ENCODE assay signal across 10 cellular contexts in genomic region chr17:3732171-3732570, GRCh38. TPM values are rescaled to one million over a fixed set of nuclear protein-coding genes. Genes with fewer than 3 reads are reported as not detected.
DNase-seq lines count a peak whose midpoint lies in the region; ATAC-seq, FAIRE-seq and TF ChIP-seq lines count a peak whose summit lies in the region.
"Had no signal": no experiment of that assay in that cellular context is flagged by ENCODE, and none has a peak within 500 bp of the region (broad histone marks: within the 10 kb centered on the region; RNA-seq: fewer than 3 reads in every experiment).

No MANE protein-coding gene starts in this region.

- peak; percentile 12; the same call in 1 of the 2 replicates for TF ChIP-seq CTCF in 22Rv1 (IDR thresholded peaks at IDR 0.05)

- no peak overlapping the region for H3K27ac ChIP-seq in 22Rv1

- DNase-seq in GM19239 (ENCODE audit: insufficient read length, low spot score) (no peak), NAMALWA (ENCODE audit: low spot score) (peak; percentile 26), germinal center (ENCODE audit: low spot score) (peak; percentile 29), NCI-H2196 treated with DMSO at 0.1 percent for 48 hours (lab: John Stamatoyannopoulos, UW; ENCODE audit: unreplicated experiment) (no peak), ureter (ENCODE audit: low spot score) (no peak), NCI-H1092 treated with DMSO at 0.1 percent for 48 hours (lab: John Stamatoyannopoulos, UW) (no peak)
- DNase-seq: NCI-H526 treated with DMSO at 0.1 percent for 48 hours had no signal

- peak; percentile 81 for FAIRE-seq in GM19239 (lab: Jason Lieb, UNC)
- FAIRE-seq: frontal cortex had no signal

- no peak for ATAC-seq in GM19035 (IDR thresholded peaks at IDR 0.05; ENCODE audit: unreplicated experiment)

RNA-seq across cellular contexts. Expression of gene HASPIN, which starts 8.5 kb away (rescaled TPM):
- 0.31 TPM for total RNA-seq in ureter

RNA-seq across cellular contexts. Expression of gene P2RX5, which starts 36.2 kb away (rescaled TPM):
- total RNA-seq in ureter: 3.0 TPM

Comparison
In these comparisons a context has a peak if more than half of its experiments do, and no peak if none do; other contexts are left out.
1. DNase-seq: peak in NAMALWA (single experiment) and germinal center (single experiment); none in GM19239 (single experiment), NCI-H2196 treated with DMSO at 0.1 percent for 48 hours (single experiment), ureter (single experiment) and NCI-H1092 treated with DMSO at 0.1 percent for 48 hours (single experiment).